Comparison of ENCODE assay signal across 8 cellular contexts in genomic region chr12:26939192-26939832, GRCh38. TPM values are rescaled to one million over a fixed set of nuclear protein-coding genes. Genes with fewer than 3 reads are reported as not detected.
DNase-seq lines count a peak whose midpoint lies in the region; ATAC-seq and TF ChIP-seq lines count a peak whose summit lies in the region.

No MANE protein-coding gene starts in this region.

- H3K36me3 Mint-ChIP-seq in stimulated activated naive CD8-positive, alpha-beta T cell treated with anti-CD3 and anti-CD28 coated beads, Interleukin-15, Interleukin-2, amounts not matched to agents 100 ng/mL and 50 ng/mL, for 24 hours (ENCODE audit: low read depth): peaks cover 22% of the 10 kb centered on the region

- H3K4me3 Mint-ChIP-seq in stimulated activated naive CD8-positive, alpha-beta T cell treated with anti-CD3 and anti-CD28 coated beads, Interleukin-15, Interleukin-2, amounts not matched to agents 100 ng/mL and 50 ng/mL, for 24 hours: peak overlapping the region; percentile 99

- H4K20me1 ChIP-seq in fibroblast of lung (ENCODE audit: control insufficient read depth, extremely low read depth, insufficient read depth, low read length): no peaks in the 10 kb centered on the region

- H3K4me2 ChIP-seq in fibroblast of lung (ENCODE audit: extremely low read depth, insufficient read depth, low read length): peak overlapping the region; percentile 79

- no peak for DNase-seq in stimulated activated naive CD8-positive, alpha-beta T cell treated with anti-CD3 and anti-CD28 coated beads, Interleukin-15, Interleukin-2, amounts not matched to agents 100 U/mL and 50 U/mL, for 24 hours
- DNase-seq in SK-N-MC (ENCODE audit: low read depth, low spot score): no peak
- DNase-seq in fibroblast of lung (ENCODE audit: low read depth in 2 of 2): peak; percentile 11 to 15
- no peak for DNase-seq in psoas muscle
- DNase-seq in activated effector memory CD4-positive, alpha-beta T cell treated with anti-CD3 and anti-CD28 coated beads, Interleukin-2, amount 50 U/mL, for 16 hours: no peak
- DNase-seq in NCI-H345 (lab: John Stamatoyannopoulos, UW): no peak

- H3K27ac Mint-ChIP-seq in stimulated activated naive CD8-positive, alpha-beta T cell treated with anti-CD3 and anti-CD28 coated beads, Interleukin-15, Interleukin-2, amounts not matched to agents 100 ng/mL and 50 ng/mL, for 24 hours: peak overlapping the region; percentile 99

- no peaks in the 10 kb centered on the region for H3K27me3 Mint-ChIP-seq in stimulated activated naive CD8-positive, alpha-beta T cell treated with anti-CD3 and anti-CD28 coated beads, Interleukin-15, Interleukin-2, amounts not matched to agents 100 ng/mL and 50 ng/mL, for 24 hours

- H3K27me3 ChIP-seq in fibroblast of lung (ENCODE audit: control insufficient read depth, insufficient read depth, low read length) (no peaks in the 10 kb centered on the region), psoas muscle (ENCODE audit: insufficient read depth in 3 of 3, low read length in 2 of 3) (no peaks in the 10 kb centered on the region)

- H3K79me2 ChIP-seq in fibroblast of lung (ENCODE audit: control insufficient read depth, insufficient read depth, low read length): peaks cover 83% of the 10 kb centered on the region

- H3K4me1 ChIP-seq in fibroblast of lung (ENCODE audit: control insufficient read depth, extremely low read depth, insufficient read depth, low read length): no peaks in the 10 kb centered on the region
- H3K4me1 ChIP-seq in psoas muscle: peaks cover 53% of the 10 kb centered on the region

- peak overlapping the region; percentile 95 for H3K9ac ChIP-seq in SK-N-MC (ENCODE audit: insufficient read length)
- peak overlapping the region; percentile 76 for H3K9ac ChIP-seq in fibroblast of lung (ENCODE audit: insufficient read depth, low read length)

- WGBS in psoas muscle, 3 donors: 3 to 4% (median 4%) methylated on average over 9 of the region's 9 CpGs

- intact Hi-C loops in psoas muscle (cut with DNase I): loop anchor here (2.0 kb wide), 1 partner anchor 75 kb away; the partner anchor contains the start of gene TM7SF3 (in 2 of the 2)

- TF ChIP-seq CTCF in fibroblast of lung (conservative IDR thresholded peaks at IDR 0.05 in 1 of 2, IDR thresholded peaks at IDR 0.05 in 1 of 2; ENCODE audit: low read depth in 1 of 2, low read length in 2 of 2) (no peak), psoas muscle (IDR thresholded peaks at IDR 0.05) (no peak)

- H3K4me3 ChIP-seq in SK-N-MC (peak overlapping the region; percentile 91), fibroblast of lung (replicated peaks in 1 of 4; ENCODE audit: control extremely low read depth in 1 of 4, insufficient read depth in 1 of 4, low read depth in 3 of 4, low read length in 4 of 4) (peak overlapping the region; percentile 47 to 100 (median 94)), psoas muscle (peak overlapping the region; percentile 76)

- no peak overlapping the region for H2AFZ ChIP-seq in fibroblast of lung (ENCODE audit: low read length)

- H3K36me3 ChIP-seq in SK-N-MC (ENCODE audit: insufficient read depth, low read length) (no peaks in the 10 kb centered on the region; the same call in 1 of the 2 replicates), fibroblast of lung (ENCODE audit: control insufficient read depth, insufficient read depth, low read length) (no peaks in the 10 kb centered on the region), psoas muscle (ENCODE audit: insufficient read depth in 1 of 2, low read depth in 1 of 2) (no peaks in the 10 kb centered on the region)

- ATAC-seq in stimulated activated naive CD8-positive, alpha-beta T cell treated with anti-CD3 and anti-CD28 coated beads, Interleukin-15, Interleukin-2, amounts not matched to agents 100 U/mL and 50 U/mL, for 24 hours: no peak
- no peak for ATAC-seq in psoas muscle
- no peak for ATAC-seq in GM18907 (IDR thresholded peaks at IDR 0.05; ENCODE audit: unreplicated experiment)

- no peaks in the 10 kb centered on the region for H3K9me3 Mint-ChIP-seq in stimulated activated naive CD8-positive, alpha-beta T cell treated with anti-CD3 and anti-CD28 coated beads, Interleukin-15, Interleukin-2, amounts not matched to agents 100 ng/mL and 50 ng/mL, for 24 hours

- no peaks in the 10 kb centered on the region for H3K9me3 ChIP-seq in SK-N-MC (ENCODE audit: low read depth, low read length)
- no peaks in the 10 kb centered on the region for H3K9me3 ChIP-seq in fibroblast of lung (ENCODE audit: control insufficient read depth, insufficient read depth, low read depth, low read length)
- H3K9me3 ChIP-seq in psoas muscle: no peaks in the 10 kb centered on the region

- no peak overlapping the region for H3K27ac ChIP-seq in SK-N-MC
- peak overlapping the region; percentile 93 for H3K27ac ChIP-seq in fibroblast of lung (ENCODE audit: insufficient read depth, low read length)
- H3K27ac ChIP-seq in psoas muscle: peak overlapping the region; percentile 90

- H3K4me1 Mint-ChIP-seq in stimulated activated naive CD8-positive, alpha-beta T cell treated with anti-CD3 and anti-CD28 coated beads, Interleukin-15, Interleukin-2, amounts not matched to agents 100 ng/mL and 50 ng/mL, for 24 hours (ENCODE audit: low read depth): peaks cover 72% of the 10 kb centered on the region

RNA-seq across cellular contexts. Expression of gene FGFR1OP2, which starts 1.0 kb away (rescaled TPM):
- 51.1 and 60.8 TPM in 2 replicates for total RNA-seq in fibroblast of lung
- 31.2 and 36.4 TPM in 2 replicates for polyA plus RNA-seq in fibroblast of lung
- 30.5 and 33.1 TPM in 2 replicates for polyA plus RNA-seq in fibroblast of lung (2012)
- 1.7 and 1.9 TPM in 2 replicates for polyA minus RNA-seq in fibroblast of lung (ENCODE audit: low replicate concordance)
- 10 to 100 TPM; 26.0 to 31.3 (median 28.4) TPM for total RNA-seq in psoas muscle
- polyA plus RNA-seq in psoas muscle: 10 to 100 TPM; 18.0 to 40.5 (median 20.7) TPM

RNA-seq across cellular contexts. Expression of gene INTS13, which starts 1.5 kb away (rescaled TPM):
- total RNA-seq in fibroblast of lung: 33.0 and 34.9 TPM in 2 replicates
- polyA plus RNA-seq in fibroblast of lung: 28.0 and 29.2 TPM in 2 replicates
- polyA plus RNA-seq in fibroblast of lung (2012): 18.6 and 22.3 TPM in 2 replicates
- 5.5 and 5.6 TPM in 2 replicates for polyA minus RNA-seq in fibroblast of lung (ENCODE audit: low replicate concordance)
- total RNA-seq in psoas muscle: 10 to 100 TPM; 21.3 to 29.6 (median 23.7) TPM
- 10 to 100 TPM; 21.0 to 35.4 (median 24.6) TPM for polyA plus RNA-seq in psoas muscle

Comparison
In these comparisons a context has a peak if more than half of its experiments do, and no peak if none do; other contexts are left out.
1. DNase-seq: peak in fibroblast of lung (2 of 2); none in stimulated activated naive CD8-positive, alpha-beta T cell treated with anti-CD3 and anti-CD28 coated beads, Interleukin-15, Interleukin-2, amounts not matched to agents 100 U/mL and 50 U/mL, for 24 hours (single experiment), SK-N-MC (single experiment), psoas muscle (0 of 2), activated effector memory CD4-positive, alpha-beta T cell treated with anti-CD3 and anti-CD28 coated beads, Interleukin-2, amount 50 U/mL, for 16 hours (single experiment) and NCI-H345 (single experiment).
2. Peak in every context shown above with its lines, with median percentiles within 50 percentile points of each other: H3K4me3 ChIP-seq.